ENCODE assay signal across 8 cellular contexts in genomic region chr18:68623342-68623741, GRCh38.
DNase-seq lines count a peak whose midpoint lies in the region; ATAC-seq and TF ChIP-seq lines count a peak whose summit lies in the region.

No MANE protein-coding gene starts in this region.

- H3K27me3 ChIP-seq in GM23338 (ENCODE audit: insufficient read depth) = no peaks in the 10 kb centered on the region

- H4K20me1 ChIP-seq in GM23338 (replicated peaks; ENCODE audit: insufficient read depth) = no peaks in the 10 kb centered on the region

- no peak overlapping the region for H3K27ac ChIP-seq in GM23338 (ENCODE audit: low read depth)

- H3F3A ChIP-seq in GM23338 (replicated peaks; ENCODE audit: low read depth) = no peaks in the 10 kb centered on the region

- no peak overlapping the region for H2AFZ ChIP-seq in GM23338

- H3K79me2 ChIP-seq in GM23338 (replicated peaks; ENCODE audit: insufficient read depth) = no peaks in the 10 kb centered on the region

- H3K4me1 ChIP-seq in GM23338 (ENCODE audit: insufficient read depth) = no peaks in the 10 kb centered on the region

- ATAC-seq in GM23338 = peak; percentile 77
- ATAC-seq in naive thymus-derived CD8-positive, alpha-beta T cell = peak in 1 of 2 donors; percentile 54
- ATAC-seq in stimulated activated memory B cell treated with anti-CD40 and anti-IgM and Interleukin-4, amounts not matched to agents 10 μg/mL and 1 μg/mL and 100 μg/mL, for 72 hours = no peak

- H3K4me1 Mint-ChIP-seq in GM23338 (no peaks in the 10 kb centered on the region; the same call in 2 of the 3 replicates), endothelial cell (ENCODE audit: unreplicated experiment) (no peaks in the 10 kb centered on the region)
- no peaks in the 10 kb centered on the region for H3K4me1 Mint-ChIP-seq in naive thymus-derived CD8-positive, alpha-beta T cell
- no peaks in the 10 kb centered on the region for H3K4me1 Mint-ChIP-seq in stimulated activated memory B cell treated with anti-CD40 and anti-IgM and Interleukin-4, amounts not matched to agents 10 μg/mL and 1 μg/mL and 100 μg/mL, for 72 hours

- POLR2A ChIA-PET in naive thymus-derived CD8-positive, alpha-beta T cell (lab: Charles Lee) = no interaction called here

- H3K36me3 Mint-ChIP-seq in GM23338 (ENCODE audit: low read depth) = no peaks in the 10 kb centered on the region
- H3K36me3 Mint-ChIP-seq in endothelial cell (ENCODE audit: low read depth, unreplicated experiment) = no peaks in the 10 kb centered on the region
- no peaks in the 10 kb centered on the region for H3K36me3 Mint-ChIP-seq in naive thymus-derived CD8-positive, alpha-beta T cell
- no peaks in the 10 kb centered on the region for H3K36me3 Mint-ChIP-seq in stimulated activated memory B cell treated with anti-CD40 and anti-IgM and Interleukin-4, amounts not matched to agents 10 μg/mL and 1 μg/mL and 100 μg/mL, for 72 hours

- no peaks in the 10 kb centered on the region for H3K9me2 ChIP-seq in GM23338 (ENCODE audit: insufficient read depth)

- H3K36me3 ChIP-seq in GM23338 (ENCODE audit: insufficient read depth) = no peaks in the 10 kb centered on the region

- no peak overlapping the region for H3K4me3 ChIP-seq in GM23338

- no peaks in the 10 kb centered on the region; the same call in 2 of the 3 replicates for H3K9me3 Mint-ChIP-seq in GM23338
- no peaks in the 10 kb centered on the region for H3K9me3 Mint-ChIP-seq in endothelial cell (ENCODE audit: unreplicated experiment)
- no peaks in the 10 kb centered on the region for H3K9me3 Mint-ChIP-seq in naive thymus-derived CD8-positive, alpha-beta T cell
- no peaks in the 10 kb centered on the region for H3K9me3 Mint-ChIP-seq in stimulated activated memory B cell treated with anti-CD40 and anti-IgM and Interleukin-4, amounts not matched to agents 10 μg/mL and 1 μg/mL and 100 μg/mL, for 72 hours

- peak; percentile 79 for DNase-seq in EH (ENCODE audit: low read depth)
- DNase-seq in GM23338 (ENCODE audit: low spot score) = peak; percentile 87
- DNase-seq in NCI-H1092 (lab: John Stamatoyannopoulos, UW) = peak; percentile 54
- DNase-seq in SKM-1 treated with dmso at 0.1 percent for 144 hours (lab: John Stamatoyannopoulos, UW; ENCODE audit: unreplicated experiment) = peak; percentile 60
- peak; percentile 66 for DNase-seq in endothelial cell (ENCODE audit: low spot score)
- peak in 8 of 10 donors; percentile 15 to 64 (median 29) for DNase-seq in naive thymus-derived CD8-positive, alpha-beta T cell
- no peak for DNase-seq in GM19240 (ENCODE audit: insufficient read length, low spot score)

- H3K27ac Mint-ChIP-seq in GM23338 = no peak overlapping the region
- H3K27ac Mint-ChIP-seq in endothelial cell (ENCODE audit: unreplicated experiment) = no peak overlapping the region
- no peak overlapping the region for H3K27ac Mint-ChIP-seq in naive thymus-derived CD8-positive, alpha-beta T cell
- H3K27ac Mint-ChIP-seq in stimulated activated memory B cell treated with anti-CD40 and anti-IgM and Interleukin-4, amounts not matched to agents 10 μg/mL and 1 μg/mL and 100 μg/mL, for 72 hours = no peak overlapping the region

- H3K4me2 ChIP-seq in GM23338 = no peak overlapping the region

- H3K4me3 Mint-ChIP-seq in GM23338 (no peak overlapping the region), endothelial cell (ENCODE audit: unreplicated experiment) (no peak overlapping the region)
- no peak overlapping the region for H3K4me3 Mint-ChIP-seq in naive thymus-derived CD8-positive, alpha-beta T cell
- H3K4me3 Mint-ChIP-seq in stimulated activated memory B cell treated with anti-CD40 and anti-IgM and Interleukin-4, amounts not matched to agents 10 μg/mL and 1 μg/mL and 100 μg/mL, for 72 hours = no peak overlapping the region

- TF ChIP-seq CTCF in GM23338 (conservative IDR thresholded peaks at IDR 0.05; ENCODE audit: low read depth in 2 of 2) = peak; percentile 88 to 98
- TF ChIP-seq CTCF in endothelial cell (IDR thresholded peaks at IDR 0.05; ENCODE audit: unreplicated experiment) = peak; percentile 70

- H3K27me3 Mint-ChIP-seq in GM23338 (ENCODE audit: insufficient read depth, low read depth, poor library complexity) (no peaks in the 10 kb centered on the region), endothelial cell (ENCODE audit: unreplicated experiment) (no peaks in the 10 kb centered on the region)
- H3K27me3 Mint-ChIP-seq in naive thymus-derived CD8-positive, alpha-beta T cell = peaks cover 0 to 12% (median 1%) of the 10 kb centered on the region in 5 donors
- no peaks in the 10 kb centered on the region for H3K27me3 Mint-ChIP-seq in stimulated activated memory B cell treated with anti-CD40 and anti-IgM and Interleukin-4, amounts not matched to agents 10 μg/mL and 1 μg/mL and 100 μg/mL, for 72 hours

TF ChIP-seq in GM23338, 12 proteins besides CTCF, POLR2A, EP300 and RAD21 (continues in another document):
- TF ChIP-seq ZNF114 (CRISPR knock-in tag; IDR thresholded peaks at IDR 0.05) (no peak), JUNB (IDR thresholded peaks at IDR 0.05; ENCODE audit: unreplicated experiment) (no peak), ZNF331 (CRISPR knock-in tag; IDR thresholded peaks at IDR 0.05; ENCODE audit: low read depth) (no peak), EZH2 (IDR thresholded peaks at IDR 0.05; ENCODE audit: low read depth, unreplicated experiment) (no peak), REST (IDR thresholded peaks at IDR 0.05; ENCODE audit: unreplicated experiment) (no peak), NANOG (IDR thresholded peaks at IDR 0.05; ENCODE audit: borderline replicate concordance) (no peak), POLR2AphosphoS5 (IDR thresholded peaks at IDR 0.05; ENCODE audit: low read depth) (no peak), STAT1 (IDR thresholded peaks at IDR 0.05; ENCODE audit: unreplicated experiment) (no peak)
